In genomic region chr2:50558182-50558581, GRCh38 we compare ENCODE assay signal across 35 cellular contexts.
"Had no signal": no experiment of that assay in that cellular context is flagged by ENCODE, and none has a peak within 500 bp of the region (broad histone marks: within the 10 kb centered on the region; RNA-seq: fewer than 3 reads in every experiment).

No MANE protein-coding gene starts in this region.

- H3K27me3 Mint-ChIP-seq: activated B cell treated with CpG ODN at 0.5 μM for 24 hours; activated CD4-positive, alpha-beta memory T cell treated with anti-CD3 and anti-CD28 coated beads for 36 hours; activated CD4-positive, alpha-beta T cell treated with anti-CD3 and anti-CD28 coated beads, Interleukin-2, amount 10 ng/mL, durations not matched to agents 24 days and 14 days; activated CD8-positive, alpha-beta T cell treated with anti-CD3 and anti-CD28 coated beads for 36 hours; activated naive CD4-positive, alpha-beta T cell treated with anti-CD3 and anti-CD28 coated beads, Interleukin-2, amount 10 ng/mL, durations not matched to agents 7 days and 5 days; activated naive CD4-positive, alpha-beta T cell treated with anti-CD3 and anti-CD28 coated beads, Interleukin-2, amount 50 U/mL, for 24 hours; activated naive CD8-positive, alpha-beta T cell; activated naive CD8-positive, alpha-beta T cell treated with anti-CD3 and anti-CD28 coated beads, Interleukin-2, amount 10 ng/mL, durations not matched to agents 7 days and 5 days; activated naive CD8-positive, alpha-beta T cell treated with anti-CD3 and anti-CD28 coated beads, Interleukin-2, amount 50 U/mL, for 24 hours had no signal

- H3K27me3 ChIP-seq: ascending aorta, body of pancreas, brain microvascular endothelial cell, breast epithelium had no signal

- H3K36me3 ChIP-seq: ascending aorta, brain microvascular endothelial cell, breast epithelium had no signal

- ATAC-seq: activated CD8-positive, alpha-beta T cell treated with anti-CD3 and anti-CD28 coated beads for 36 hours; activated naive CD8-positive, alpha-beta T cell treated with anti-CD3 and anti-CD28 coated beads, Interleukin-2, amount 50 U/mL, for 24 hours; body of pancreas had no signal

- H3K4me3 Mint-ChIP-seq: activated B cell treated with CpG ODN at 0.5 μM for 24 hours; activated CD4-positive, alpha-beta memory T cell treated with anti-CD3 and anti-CD28 coated beads for 36 hours; activated CD4-positive, alpha-beta T cell treated with anti-CD3 and anti-CD28 coated beads, Interleukin-2, amount 10 ng/mL, durations not matched to agents 24 days and 14 days; activated CD8-positive, alpha-beta T cell treated with anti-CD3 and anti-CD28 coated beads for 36 hours; activated naive CD4-positive, alpha-beta T cell treated with anti-CD3 and anti-CD28 coated beads, Interleukin-2, amount 10 ng/mL, durations not matched to agents 7 days and 5 days; activated naive CD4-positive, alpha-beta T cell treated with anti-CD3 and anti-CD28 coated beads, Interleukin-2, amount 50 U/mL, for 24 hours; activated naive CD8-positive, alpha-beta T cell; activated naive CD8-positive, alpha-beta T cell treated with anti-CD3 and anti-CD28 coated beads, Interleukin-2, amount 10 ng/mL, durations not matched to agents 7 days and 5 days; activated naive CD8-positive, alpha-beta T cell treated with anti-CD3 and anti-CD28 coated beads, Interleukin-2, amount 50 U/mL, for 24 hours; T-helper 1 cell treated with Interleukin-12 subunit alpha and Interleukin-12 subunit beta and Interleukin-4 antibody, amounts not matched to agents 30 μg/mL and 1 μg/mL, for 36 hours; T-helper 2 cell treated with Interferon-gamma antibody and Interleukin-4, amounts not matched to agents 5 μg/mL and 100 μg/mL, for 36 hours had no signal

- H3K9me3 ChIP-seq: ascending aorta, body of pancreas, breast epithelium had no signal

- H3K36me3 Mint-ChIP-seq: activated CD4-positive, alpha-beta memory T cell treated with anti-CD3 and anti-CD28 coated beads for 36 hours; activated naive CD4-positive, alpha-beta T cell treated with anti-CD3 and anti-CD28 coated beads, Interleukin-2, amount 10 ng/mL, durations not matched to agents 7 days and 5 days; activated naive CD4-positive, alpha-beta T cell treated with anti-CD3 and anti-CD28 coated beads, Interleukin-2, amount 50 U/mL, for 24 hours; activated naive CD8-positive, alpha-beta T cell; activated naive CD8-positive, alpha-beta T cell treated with anti-CD3 and anti-CD28 coated beads, Interleukin-2, amount 10 ng/mL, durations not matched to agents 7 days and 5 days had no signal

- H3K9me3 Mint-ChIP-seq: activated B cell treated with CpG ODN at 0.5 μM for 24 hours; activated CD4-positive, alpha-beta memory T cell treated with anti-CD3 and anti-CD28 coated beads for 36 hours; activated CD4-positive, alpha-beta T cell treated with anti-CD3 and anti-CD28 coated beads, Interleukin-2, amount 10 ng/mL, durations not matched to agents 24 days and 14 days; activated naive CD4-positive, alpha-beta T cell treated with anti-CD3 and anti-CD28 coated beads, Interleukin-2, amount 10 ng/mL, durations not matched to agents 7 days and 5 days; activated naive CD4-positive, alpha-beta T cell treated with anti-CD3 and anti-CD28 coated beads, Interleukin-2, amount 50 U/mL, for 24 hours; activated naive CD8-positive, alpha-beta T cell treated with anti-CD3 and anti-CD28 coated beads, Interleukin-2, amount 10 ng/mL, durations not matched to agents 7 days and 5 days; activated T-helper 2 cell treated with anti-CD3 and anti-CD28 coated beads, Interferon-gamma antibody, Interleukin-2, Interleukin-4, amounts not matched to agents 10 μg/mL and 5 μg/mL and 100 μg/mL, durations not matched to agents 14 hours and 24 hours and 36 hours; T-helper 1 cell treated with Interleukin-12 subunit alpha and Interleukin-12 subunit beta and Interleukin-4 antibody, amounts not matched to agents 30 μg/mL and 1 μg/mL, for 36 hours; T-helper 2 cell treated with Interferon-gamma antibody and Interleukin-4, amounts not matched to agents 5 μg/mL and 100 μg/mL, for 36 hours had no signal

- DNase-seq: activated B cell treated with CpG ODN at 0.5 μM for 24 hours; activated CD4-positive, alpha-beta memory T cell treated with anti-CD3 and anti-CD28 coated beads for 36 hours; activated CD4-positive, alpha-beta T cell treated with anti-CD3 and anti-CD28 coated beads for 4 hours; activated CD4-positive, alpha-beta T cell treated with anti-CD3 and anti-CD28 coated beads, Interleukin-2, amount 10 ng/mL, durations not matched to agents 24 days and 14 days; activated CD4-positive, alpha-beta T cell treated with anti-CD3 and anti-CD28 coated beads, Interleukin-2, amount 50 U/mL, for 1 hour; activated CD4-positive, alpha-beta T cell treated with anti-CD3 and anti-CD28 coated beads, Interleukin-2, amount 50 U/mL, for 4 hours; activated CD4-positive, CD25-positive, alpha-beta regulatory T cell treated with anti-CD3 and anti-CD28 coated beads, Interleukin-2, amount 50 U/mL, for 72 hours; activated CD8-positive, alpha-beta memory T cell treated with anti-CD3 and anti-CD28 coated beads, Interleukin-2, amount 50 U/mL, for 4 hours; activated CD8-positive, alpha-beta T cell treated with anti-CD3 and anti-CD28 coated beads for 36 hours; activated effector memory CD4-positive, alpha-beta T cell treated with Interleukin-2 at 50 U/mL for 16 hours; activated gamma-delta T cell; activated naive CD4-positive, alpha-beta T cell treated with anti-CD3 and anti-CD28 coated beads, Interleukin-2, amount 10 ng/mL, durations not matched to agents 7 days and 5 days; activated naive CD4-positive, alpha-beta T cell treated with Interleukin-2 at 50 U/mL for 16 hours; activated naive CD8-positive, alpha-beta T cell treated with anti-CD3 and anti-CD28 coated beads, Interleukin-2, amount 10 ng/mL, durations not matched to agents 7 days and 5 days; activated naive CD8-positive, alpha-beta T cell treated with anti-CD3 and anti-CD28 coated beads, Interleukin-2, amount 50 U/mL, for 24 hours; activated T-cell treated with anti-CD3 and anti-CD28 coated beads for 4 hours; activated T-cell treated with anti-CD3 and anti-CD28 coated beads, Interleukin-2, amount 50 U/mL, for 1 hour; activated T-cell treated with anti-CD3 and anti-CD28 coated beads, Interleukin-2, amount 50 U/mL, for 48 hours; amygdala; anterior cingulate cortex; body of pancreas; brain microvascular endothelial cell; central memory CD4-positive, alpha-beta T cell; T-helper 1 cell; T-helper 2 cell; T-helper 9 cell had no signal

- H3K4me1 Mint-ChIP-seq: activated B cell treated with CpG ODN at 0.5 μM for 24 hours; activated CD4-positive, alpha-beta T cell treated with anti-CD3 and anti-CD28 coated beads, Interleukin-2, amount 10 ng/mL, durations not matched to agents 24 days and 14 days; activated naive CD4-positive, alpha-beta T cell treated with anti-CD3 and anti-CD28 coated beads, Interleukin-2, amount 10 ng/mL, durations not matched to agents 7 days and 5 days; activated naive CD4-positive, alpha-beta T cell treated with anti-CD3 and anti-CD28 coated beads, Interleukin-2, amount 50 U/mL, for 24 hours; activated naive CD8-positive, alpha-beta T cell treated with anti-CD3 and anti-CD28 coated beads, Interleukin-2, amount 10 ng/mL, durations not matched to agents 7 days and 5 days; activated naive CD8-positive, alpha-beta T cell treated with anti-CD3 and anti-CD28 coated beads, Interleukin-2, amount 50 U/mL, for 24 hours had no signal

- H3K4me3 ChIP-seq: ascending aorta, body of pancreas, breast epithelium had no signal

- H3K4me1 ChIP-seq: ascending aorta, body of pancreas, breast epithelium had no signal

- H3K27ac Mint-ChIP-seq: activated B cell treated with CpG ODN at 0.5 μM for 24 hours; activated CD4-positive, alpha-beta memory T cell treated with anti-CD3 and anti-CD28 coated beads for 36 hours; activated CD4-positive, alpha-beta T cell treated with anti-CD3 and anti-CD28 coated beads, Interleukin-2, amount 10 ng/mL, durations not matched to agents 24 days and 14 days; activated CD8-positive, alpha-beta T cell treated with anti-CD3 and anti-CD28 coated beads for 36 hours; activated naive CD4-positive, alpha-beta T cell treated with anti-CD3 and anti-CD28 coated beads, Interleukin-2, amount 10 ng/mL, durations not matched to agents 7 days and 5 days; activated naive CD4-positive, alpha-beta T cell treated with anti-CD3 and anti-CD28 coated beads, Interleukin-2, amount 50 U/mL, for 24 hours; activated naive CD8-positive, alpha-beta T cell; activated naive CD8-positive, alpha-beta T cell treated with anti-CD3 and anti-CD28 coated beads, Interleukin-2, amount 10 ng/mL, durations not matched to agents 7 days and 5 days; activated naive CD8-positive, alpha-beta T cell treated with anti-CD3 and anti-CD28 coated beads, Interleukin-2, amount 50 U/mL, for 24 hours; activated T-helper 2 cell treated with anti-CD3 and anti-CD28 coated beads, Interferon-gamma antibody, Interleukin-2, Interleukin-4, amounts not matched to agents 10 μg/mL and 5 μg/mL and 100 μg/mL, durations not matched to agents 14 hours and 24 hours and 36 hours; T-helper 1 cell treated with Interleukin-12 subunit alpha and Interleukin-12 subunit beta and Interleukin-4 antibody, amounts not matched to agents 30 μg/mL and 1 μg/mL, for 36 hours; T-helper 2 cell treated with Interferon-gamma antibody and Interleukin-4, amounts not matched to agents 5 μg/mL and 100 μg/mL, for 36 hours had no signal

- H3K27ac ChIP-seq: ascending aorta, body of pancreas, breast epithelium, VCaP had no signal

- FAIRE-seq: TTC549 had no signal
